ENCODE assay signal across 23 cellular contexts in the genomic region with DNA sequence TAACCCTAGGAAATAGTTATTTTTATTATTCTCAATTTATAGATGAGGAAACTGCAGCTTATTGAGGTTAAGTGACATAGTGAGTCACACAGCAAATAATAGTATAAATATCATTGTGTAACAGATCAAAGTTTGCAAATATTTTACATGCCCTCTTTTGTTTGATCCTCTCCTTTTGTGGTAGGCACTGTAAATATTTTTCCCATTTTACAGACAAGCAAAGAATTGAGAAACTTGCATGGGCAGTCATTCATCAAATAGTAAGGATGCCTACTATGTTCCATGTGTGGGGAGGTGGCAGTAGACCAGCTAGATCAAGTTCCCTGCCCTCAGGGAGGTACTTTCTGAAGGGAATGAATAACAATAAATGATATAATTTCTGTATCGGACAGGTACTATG.
DNase-seq lines count a peak whose midpoint lies in the region; ATAC-seq, FAIRE-seq and TF ChIP-seq lines count a peak whose summit lies in the region.
"Had no signal": no experiment of that assay in that cellular context is flagged by ENCODE, and none has a peak within 500 bp of the region (broad histone marks: within the 10 kb centered on the region; RNA-seq: fewer than 3 reads in every experiment).

No MANE protein-coding gene starts in this region.

- peaks cover 25% of the 10 kb centered on the region for H3K36me3 Mint-ChIP-seq in activated CD8-positive, alpha-beta T cell treated with anti-CD3 and anti-CD28 coated beads for 36 hours (ENCODE audit: low read depth)

- CTCF ChIA-PET in PC-3 (lab: Charles Lee), result no interaction called here
- CTCF ChIA-PET in activated CD8-positive, alpha-beta T cell treated with anti-CD3 and anti-CD28 coated beads for 36 hours (lab: Charles Lee), result no interaction called here

- H3K4me3 Mint-ChIP-seq in activated CD8-positive, alpha-beta T cell treated with anti-CD3 and anti-CD28 coated beads for 36 hours, result no peak overlapping the region
- H3K4me3 Mint-ChIP-seq: CD14-positive monocyte; CD8-positive, alpha-beta T cell had no signal

- no peak for FAIRE-seq in bronchial epithelial cell (lab: Jason Lieb, UNC)
- FAIRE-seq: D721Med, G401.6, GM12891, GM19239 had no signal

- no peaks in the 10 kb centered on the region for H3K4me1 Mint-ChIP-seq in activated CD8-positive, alpha-beta T cell treated with anti-CD3 and anti-CD28 coated beads for 36 hours (ENCODE audit: low read depth)
- H3K4me1 Mint-ChIP-seq: CD14-positive monocyte had no signal

- peaks cover 7% of the 10 kb centered on the region for H3K9me3 ChIP-seq in PC-3 (ENCODE audit: low read length)
- H3K9me3 ChIP-seq: BE2C, Caco-2 had no signal

- BruUV-seq in PC-3 (replicated peaks; lab: Mats Ljungman, UMichigan), result no TSS peak

- no peak overlapping the region for H3K4me2 ChIP-seq in PC-3 (ENCODE audit: low read length)
- H3K4me2 ChIP-seq: BLaER1 had no signal

- POLR2A ChIA-PET in PC-3 (lab: Charles Lee; ENCODE audit: unreplicated experiment), result no interaction called here
- POLR2A ChIA-PET in activated CD8-positive, alpha-beta T cell treated with anti-CD3 and anti-CD28 coated beads for 36 hours (lab: Charles Lee), result no interaction called here

- intact Hi-C loops in PC-3 (cut with micrococcal nuclease), result no loop called here
- intact Hi-C loops in activated CD8-positive, alpha-beta T cell treated with anti-CD3 and anti-CD28 coated beads for 36 hours (cut with micrococcal nuclease), result no loop called here

- no peak overlapping the region for H3K4me3 ChIP-seq in PC-3 (ENCODE audit: low read length)
- no peak overlapping the region for H3K4me3 ChIP-seq in bronchial epithelial cell (ENCODE audit: low read depth, low read length)
- H3K4me3 ChIP-seq: BLaER1 had no signal

- no peak overlapping the region for H3K27ac ChIP-seq in PC-3 (ENCODE audit: low read length)
- H3K27ac ChIP-seq: 22Rv1, BLaER1 had no signal

- no peaks in the 10 kb centered on the region for H3K27me3 Mint-ChIP-seq in activated CD8-positive, alpha-beta T cell treated with anti-CD3 and anti-CD28 coated beads for 36 hours
- H3K27me3 Mint-ChIP-seq: CD4-positive, CD25-positive, alpha-beta regulatory T cell had no signal

- ATAC-seq in PC-3, result peak; percentile 73
- no peak for ATAC-seq in activated CD8-positive, alpha-beta T cell treated with anti-CD3 and anti-CD28 coated beads for 36 hours
- ATAC-seq: CD8-positive, alpha-beta T cell had no signal

- H3K27me3 ChIP-seq in PC-3 (ENCODE audit: low read length) (no peaks in the 10 kb centered on the region), bronchial epithelial cell (ENCODE audit: control insufficient read depth, insufficient read depth, low read length) (no peaks in the 10 kb centered on the region)
- H3K27me3 ChIP-seq: BE2C, BLaER1 had no signal

- H3K36me3 ChIP-seq in PC-3 (ENCODE audit: low read depth, low read length) (peaks cover 18% of the 10 kb centered on the region), bronchial epithelial cell (ENCODE audit: control insufficient read depth, insufficient read depth, low read length) (peaks cover 7% of the 10 kb centered on the region)
- H3K36me3 ChIP-seq: BE2C had no signal

- no peak overlapping the region for H3K27ac Mint-ChIP-seq in activated CD8-positive, alpha-beta T cell treated with anti-CD3 and anti-CD28 coated beads for 36 hours
- H3K27ac Mint-ChIP-seq: CD8-positive, alpha-beta T cell had no signal

- H4K20me1 ChIP-seq in PC-3 (ENCODE audit: low read length), result 0 out of 2 replicates have a peak, but pooled peaks cover 5% of the 10 kb centered on the region
- H4K20me1 ChIP-seq: BLaER1 had no signal

- no peaks in the 10 kb centered on the region for H3K79me2 ChIP-seq in PC-3 (ENCODE audit: low read length)

- H2AFZ ChIP-seq in PC-3 (ENCODE audit: low read length), result no peak overlapping the region

- no peaks in the 10 kb centered on the region for H3F3A ChIP-seq in PC-3 (ENCODE audit: low read length, unreplicated experiment)

- peaks cover 1% of the 10 kb centered on the region for H3K9me3 Mint-ChIP-seq in activated CD8-positive, alpha-beta T cell treated with anti-CD3 and anti-CD28 coated beads for 36 hours
- H3K9me3 Mint-ChIP-seq: CD14-positive monocyte; CD8-positive, alpha-beta T cell had no signal

- DNase-seq in DMS53 (lab: John Stamatoyannopoulos, UW), result peak; percentile 42
- DNase-seq in DMS53 treated with DMSO at 0.1 percent for 48 hours (lab: John Stamatoyannopoulos, UW; ENCODE audit: unreplicated experiment), result no peak
- peak; percentile 72 for DNase-seq in PC-3
- peak; percentile 6 for DNase-seq in bronchial epithelial cell (ENCODE audit: low read depth)
- DNase-seq in stimulated activated CD4-positive, alpha-beta T cell treated with anti-CD3 and anti-CD28 coated beads, Interleukin-1b, Interleukin-23, amount 100 ng/mL, for 48 hours, result no peak
- DNase-seq in activated CD8-positive, alpha-beta T cell treated with anti-CD3 and anti-CD28 coated beads for 36 hours, result no peak
- DNase-seq in cortex of kidney (lab: John Stamatoyannopoulos, UW), result no peak
- DNase-seq: ACHN; BE2C; C1 segment of cervical spinal cord; Caco-2; Calu3; CD8-positive, alpha-beta T cell; DMS79 treated with DMSO at 0.1 percent for 48 hours; GF-D8 had no signal

- H3K4me1 ChIP-seq in PC-3 (ENCODE audit: insufficient read depth, low read length), result peaks cover 7% of the 10 kb centered on the region
- H3K4me1 ChIP-seq: BE2C, BLaER1, Caco-2 had no signal

- no peaks in the 10 kb centered on the region for H3K9me2 ChIP-seq in PC-3 (replicated peaks; ENCODE audit: low read length)

- no peak overlapping the region for H3K9ac ChIP-seq in PC-3 (ENCODE audit: low read length)
- H3K9ac ChIP-seq: BLaER1 had no signal

- no peak for TF ChIP-seq CTCF in PC-3 (conservative IDR thresholded peaks at IDR 0.05; ENCODE audit: low read depth, low read length)
- TF ChIP-seq CTCF in bronchial epithelial cell (IDR thresholded peaks at IDR 0.05; ENCODE audit: insufficient read depth, low read length, severe bottlenecking), result no peak
- no peak for TF ChIP-seq CTCF in activated CD8-positive, alpha-beta T cell treated with anti-CD3 and anti-CD28 coated beads for 36 hours (IDR thresholded peaks at IDR 0.05)

Comparison
In these comparisons a context has a peak if more than half of its experiments do, and no peak if none do; other contexts are left out.
1. DNase-seq: peak in DMS53 (single experiment), PC-3 (single experiment) and bronchial epithelial cell (single experiment); none in DMS53 treated with DMSO at 0.1 percent for 48 hours (single experiment), stimulated activated CD4-positive, alpha-beta T cell treated with anti-CD3 and anti-CD28 coated beads, Interleukin-1b, Interleukin-23, amount 100 ng/mL, for 48 hours (single experiment), activated CD8-positive, alpha-beta T cell treated with anti-CD3 and anti-CD28 coated beads for 36 hours (single experiment) and cortex of kidney (single experiment).